ENCODE assay signal across 8 cellular contexts in the genomic region with DNA sequence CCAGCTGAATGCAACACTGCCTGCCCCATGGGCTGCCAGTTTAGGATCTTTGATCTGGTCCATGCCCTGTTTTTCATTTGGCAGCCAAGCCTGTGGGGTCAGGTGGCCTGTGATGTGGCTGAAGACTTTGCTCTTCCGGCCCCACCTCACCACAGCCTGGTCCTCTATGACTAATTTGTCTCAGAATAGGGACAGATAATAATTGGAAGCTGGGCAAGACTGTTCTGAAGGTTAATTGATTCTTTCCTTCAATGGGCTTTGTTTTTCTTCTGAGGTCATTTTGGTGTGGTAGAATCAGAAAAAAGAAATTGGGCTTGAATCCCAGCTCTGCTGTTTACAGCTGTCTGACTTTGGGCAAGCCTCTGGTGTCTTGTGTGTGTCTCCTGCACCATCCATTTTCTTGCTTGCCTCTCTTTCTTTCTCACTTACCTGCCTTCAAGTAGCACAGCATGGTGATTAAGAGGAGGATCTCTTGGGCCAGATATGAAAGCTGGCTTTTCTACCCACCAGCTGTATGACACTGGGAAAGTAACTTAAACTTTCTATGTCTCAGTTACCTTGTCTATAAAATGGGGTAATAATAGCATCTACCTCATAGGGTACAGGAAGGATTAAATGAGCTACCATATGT. TPM values are rescaled to one million over a fixed set of nuclear protein-coding genes. Genes with fewer than 3 reads are reported as not detected.
DNase-seq lines count a peak whose midpoint lies in the region; ATAC-seq, FAIRE-seq and TF ChIP-seq lines count a peak whose summit lies in the region.

No MANE protein-coding gene starts in this region.

- no peaks in the 10 kb centered on the region for H3K9me3 Mint-ChIP-seq in HFFc6

- H3K36me3 ChIP-seq in heart left ventricle: peaks cover 0 to 40% (median 23%) of the 10 kb centered on the region in 9 donors
- H3K36me3 ChIP-seq in thoracic aorta: peaks cover 8% of the 10 kb centered on the region

- 0 to 38% (median 19%) methylated on average over 1 of the region's 1 CpG for WGBS in heart left ventricle, 4 donors

- H3K4me3 ChIP-seq in heart left ventricle (no peak overlapping the region), thoracic aorta (no peak overlapping the region)

- intact Hi-C loops in heart left ventricle (cut with DNase I): no loop called here

- H3K27me3 ChIP-seq in heart left ventricle: no peaks in the 10 kb centered on the region
- H3K27me3 ChIP-seq in thoracic aorta (replicated peaks; ENCODE audit: insufficient read depth): no peaks in the 10 kb centered on the region

- no peaks in the 10 kb centered on the region for H3K27me3 Mint-ChIP-seq in HFFc6 (ENCODE audit: insufficient read depth)

- TF ChIP-seq CTCF in HFFc6 (IDR thresholded peaks at IDR 0.05): no peak
- no peak for TF ChIP-seq CTCF in heart left ventricle (IDR thresholded peaks at IDR 0.05)
- no peak for TF ChIP-seq CTCF in thoracic aorta (IDR thresholded peaks at IDR 0.05)

- peaks cover 59% of the 10 kb centered on the region for H3K4me1 Mint-ChIP-seq in HFFc6 (ENCODE audit: low read depth)

- peak overlapping the region; percentile 61 for H3K27ac Mint-ChIP-seq in HFFc6

- H3K27ac ChIP-seq in heart left ventricle (peak overlapping the region; percentile 45 to 97 (median 79)), thoracic aorta (peak overlapping the region; percentile 91 to 95)

- H3K36me3 Mint-ChIP-seq in HFFc6 (ENCODE audit: low read depth): peaks cover 22% of the 10 kb centered on the region

- ATAC-seq in GM18517 (IDR thresholded peaks at IDR 0.05; ENCODE audit: unreplicated experiment) (peak; percentile 86), heart left ventricle (peak; percentile 72 to 84 (median 76)), thoracic aorta (ENCODE audit: insufficient number of reproducible peaks, low FRiP score, low read depth) (peak; percentile 45)

- no peak overlapping the region for H3K4me3 Mint-ChIP-seq in HFFc6

- peak in 1 of 2 donors; percentile 33 for TF ChIP-seq POLR2A in heart left ventricle (IDR thresholded peaks at IDR 0.05)

- H3K4me1 ChIP-seq in heart left ventricle (peaks cover 3 to 87% (median 61%) of the 10 kb centered on the region in 12 donors), thoracic aorta (ENCODE audit: control insufficient read depth in 1 of 2, low read depth in 2 of 2) (peaks cover 46 to 86% of the 10 kb centered on the region in 2 donors)

- DNase-seq in HFFc6 (no peak), RCC 7860 (ENCODE audit: low spot score) (peak; percentile 17), heart left ventricle (peak in 4 of 5 donors; percentile 54 to 72 (median 68)), thoracic aorta (ENCODE audit: low spot score) (no peak), SIG-M5 (lab: John Stamatoyannopoulos, UW) (no peak)
- no peak for DNase-seq in activated CD8-positive, alpha-beta memory T cell treated with anti-CD3 and anti-CD28 coated beads, Interleukin-2, amount 50 U/mL, for 48 hours
- DNase-seq in stimulated activated CD4-positive, alpha-beta T cell treated with anti-CD3 and anti-CD28 coated beads, Interleukin-15, amount 100 ng/mL, for 24 hours: no peak

- H3K9me3 ChIP-seq in heart left ventricle (no peaks in the 10 kb centered on the region), thoracic aorta (no peaks in the 10 kb centered on the region)

- FAIRE-seq in RCC 7860 (lab: Jason Lieb, UNC): no peak

RNA-seq across cellular contexts. Expression of gene ABHD2, which starts 24.2 kb away (rescaled TPM):
- 10 to 100 TPM; 43.1 to 63.5 (median 51.8) TPM for total RNA-seq in HFFc6 (2021; fragmentation: NEBNext Ultra II Directional; extraction: Animal tissue kit (Norgen Biotek cat#: 25700))
- total RNA-seq in heart left ventricle (100 to 1,000 TPM in 6 of 9 donors, 10 to 100 TPM in 3; 53.4 to 243 (median 128) TPM), thoracic aorta (100 to 1,000 TPM; 177 to 283 TPM)
- 100 to 1,000 TPM in 1 of 2 donors, 1 to 10 TPM in 1; 8.6 to 112 TPM for polyA plus RNA-seq in heart left ventricle

Comparison
In these comparisons a context has a peak if more than half of its experiments do, and no peak if none do; other contexts are left out.
1. DNase-seq: peak in RCC 7860 (single experiment) and heart left ventricle (4 of 5); none in HFFc6 (single experiment), thoracic aorta (single experiment), activated CD8-positive, alpha-beta memory T cell treated with anti-CD3 and anti-CD28 coated beads, Interleukin-2, amount 50 U/mL, for 48 hours (single experiment), stimulated activated CD4-positive, alpha-beta T cell treated with anti-CD3 and anti-CD28 coated beads, Interleukin-15, amount 100 ng/mL, for 24 hours (single experiment) and SIG-M5 (single experiment).
2. Peak in every context shown above with its lines, with median percentiles within 50 percentile points of each other: ATAC-seq.